8 cellular contexts compared by ENCODE assay signal in the genomic region with DNA sequence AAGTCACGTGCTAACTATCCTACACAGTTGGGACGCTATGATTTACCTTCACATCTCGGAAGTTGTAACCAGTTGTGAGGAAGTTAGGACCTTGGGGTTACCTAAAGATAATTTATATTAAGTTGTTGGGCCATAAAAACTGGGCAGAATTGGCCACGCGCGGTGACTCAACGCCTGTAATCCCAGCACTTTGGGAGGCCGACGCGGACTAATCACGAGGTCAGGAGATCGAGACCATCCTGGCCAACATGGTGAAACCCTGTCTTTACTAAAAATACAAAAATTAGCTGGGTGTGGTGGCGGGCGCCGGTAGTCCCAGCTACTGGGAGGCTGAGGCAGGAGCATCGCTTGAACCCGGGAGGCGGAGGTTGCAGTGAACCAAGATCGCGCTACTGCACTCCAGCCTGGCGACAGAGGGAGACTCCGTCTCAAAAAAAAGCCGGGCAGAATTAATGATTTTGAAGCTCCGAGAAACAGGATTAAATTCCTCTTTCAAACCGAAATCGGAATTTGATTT. TPM values are rescaled to one million over a fixed set of nuclear protein-coding genes. Genes with fewer than 3 reads are reported as not detected.
DNase-seq lines count a peak whose midpoint lies in the region; TF ChIP-seq lines count a peak whose summit lies in the region.
"Not testable (repeated sequence)": the region's sequence is repeated elsewhere in the genome, so short reads cannot be mapped to it uniquely, and the experiment has no call there.

No MANE protein-coding gene starts in this region.

- not testable (repeated sequence) for H3K36me3 Mint-ChIP-seq in Caco-2 (ENCODE audit: insufficient read depth, unreplicated experiment); activated T-cell treated with anti-CD3 and anti-CD28 coated beads, Interleukin-2, amount 50 U/mL, for 24 hours (ENCODE audit: low read depth)

- TF ChIP-seq CTCF in Caco-2 (IDR thresholded peaks at IDR 0.05; ENCODE audit: insufficient read depth in 1 of 2, low read depth in 1 of 2, low read length in 1 of 2, severe bottlenecking in 1 of 2, unreplicated experiment in 1 of 2); neutrophil (IDR thresholded peaks at IDR 0.05): not testable (repeated sequence)

- peak overlapping the region; percentile 75 for H3K4me3 Mint-ChIP-seq in Caco-2 (ENCODE audit: unreplicated experiment)
- peak overlapping the region; percentile 87 for H3K4me3 Mint-ChIP-seq in activated T-cell treated with anti-CD3 and anti-CD28 coated beads, Interleukin-2, amount 50 U/mL, for 24 hours

- H3K4me1 ChIP-seq in Caco-2, result peaks cover 11% of the 10 kb centered on the region; the same call in 1 of the 2 replicates
- peaks cover 54% of the 10 kb centered on the region for H3K4me1 ChIP-seq in HUES64 (ENCODE audit: insufficient read depth, low read length)
- peaks cover 36% of the 10 kb centered on the region for H3K4me1 ChIP-seq in iPS-18a (ENCODE audit: control insufficient read depth, low read depth, low read length)
- peaks cover 24 to 36% of the 10 kb centered on the region in 2 experiments for H3K4me1 ChIP-seq in neutrophil (ENCODE audit: control insufficient read depth in 1 of 2, insufficient read depth in 1 of 2, low read depth in 1 of 2, low read length in 1 of 2)
- not testable (repeated sequence) for H3K4me1 ChIP-seq in stomach smooth muscle (ENCODE audit: control insufficient read depth, insufficient read depth, low read length)

- not testable (repeated sequence) for H3K36me3 ChIP-seq in Caco-2 (ENCODE audit: control insufficient read depth, insufficient read depth, low read length); HUES64 (ENCODE audit: insufficient read depth, low read length); iPS-18a (ENCODE audit: control insufficient read depth, low read depth, low read length); neutrophil; stomach smooth muscle (ENCODE audit: control insufficient read depth in 2 of 2, insufficient read depth in 2 of 2, low read length in 2 of 2)

- H3K27ac ChIP-seq in HUES64 (ENCODE audit: low read depth, low read length) (peak overlapping the region; percentile 99), iPS-18a (ENCODE audit: low read length) (peak overlapping the region; percentile 86), neutrophil (peak overlapping the region; percentile 98), stomach smooth muscle (ENCODE audit: low read length) (peak overlapping the region; percentile 64)

- POLR2A ChIA-PET in Caco-2 (lab: Charles Lee), result interaction anchor here (2.1 kb wide), 1 partner anchor 12 kb away, joined by 14 read pairs; no protein-coding TSS in a partner anchor

- intact Hi-C loops in Caco-2 (cut with micrococcal nuclease; ENCODE audit: unreplicated experiment), result loop anchor here (1.0 kb wide), 1 partner anchor 30 kb away; no protein-coding TSS in a partner anchor

- 1% methylated on average over 26 of the region's 26 CpGs for WGBS in HUES64

- CTCF ChIA-PET in Caco-2 (lab: Charles Lee), result interaction anchor here (0.8 kb wide), 1 partner anchor 112 kb away, joined by 3 read pairs; no protein-coding TSS in a partner anchor

- DNase-seq in Caco-2, result peak in 1 of 2 experiments; percentile 28
- peak; percentile 47 for DNase-seq in RPMI8226
- DNase-seq in activated T-cell treated with anti-CD3 and anti-CD28 coated beads, Interleukin-2, amount 50 U/mL, for 24 hours, result peak; percentile 54
- peak; percentile 11 to 55 for DNase-seq in dermis microvascular lymphatic vessel endothelial cell (ENCODE audit: low read depth in 2 of 2)

- H3K4me3 ChIP-seq in Caco-2 (ENCODE audit: low read depth, low read length) (peak overlapping the region; percentile 67), HUES64 (ENCODE audit: low read length) (peak overlapping the region; percentile 84), iPS-18a (ENCODE audit: low read length) (peak overlapping the region; percentile 96), neutrophil (ENCODE audit: low read depth in 1 of 2, low read length in 1 of 2) (peak overlapping the region; percentile 80 to 89), stomach smooth muscle (ENCODE audit: low read length in 2 of 2) (peak overlapping the region; percentile 83 to 85)

- BruUV-seq in Caco-2 (replicated peaks; lab: Mats Ljungman, UMichigan), result not testable (repeated sequence)

- H3K4me1 Mint-ChIP-seq in Caco-2 (ENCODE audit: low read depth, unreplicated experiment), result peaks cover 17% of the 10 kb centered on the region
- H3K4me1 Mint-ChIP-seq in activated T-cell treated with anti-CD3 and anti-CD28 coated beads, Interleukin-2, amount 50 U/mL, for 24 hours (ENCODE audit: low read depth), result peaks cover 52% of the 10 kb centered on the region

- not testable (repeated sequence) for H3K27me3 Mint-ChIP-seq in Caco-2 (ENCODE audit: insufficient read depth, unreplicated experiment); activated T-cell treated with anti-CD3 and anti-CD28 coated beads, Interleukin-2, amount 50 U/mL, for 24 hours

- peak overlapping the region; percentile 86 for H3K9ac ChIP-seq in HUES64 (ENCODE audit: low read depth, low read length)
- peak overlapping the region; percentile 92 for H3K9ac ChIP-seq in iPS-18a (ENCODE audit: low read length)
- peak overlapping the region; percentile 74 to 94 for H3K9ac ChIP-seq in stomach smooth muscle (ENCODE audit: low read length in 2 of 2)

- not testable (repeated sequence) for H3K9me3 ChIP-seq in Caco-2; HUES64 (ENCODE audit: insufficient read depth, low read depth, low read length); iPS-18a (ENCODE audit: control insufficient read depth, low read depth, low read length); neutrophil; stomach smooth muscle (ENCODE audit: control insufficient read depth in 2 of 2, low read length in 2 of 2)

- H3K9me3 Mint-ChIP-seq in Caco-2 (ENCODE audit: unreplicated experiment); activated T-cell treated with anti-CD3 and anti-CD28 coated beads, Interleukin-2, amount 50 U/mL, for 24 hours: not testable (repeated sequence)

- H3K27me3 ChIP-seq in Caco-2 (replicated peaks; ENCODE audit: control insufficient read depth, insufficient read depth, low read length); HUES64 (ENCODE audit: insufficient read depth, low read length); iPS-18a (ENCODE audit: control insufficient read depth, insufficient read depth, low read length); stomach smooth muscle (ENCODE audit: control insufficient read depth in 1 of 2, insufficient read depth in 2 of 2, low read length in 2 of 2): not testable (repeated sequence)
- H3K27me3 ChIP-seq in neutrophil, result peaks cover 11% of the 10 kb centered on the region

- peak overlapping the region; percentile 76 for H3K27ac Mint-ChIP-seq in Caco-2 (ENCODE audit: unreplicated experiment)
- peak overlapping the region; percentile 93 for H3K27ac Mint-ChIP-seq in activated T-cell treated with anti-CD3 and anti-CD28 coated beads, Interleukin-2, amount 50 U/mL, for 24 hours

RNA-seq across cellular contexts. Expression of a gene that starts 1.1 kb away (rescaled TPM):
- total RNA-seq in Caco-2 (2022) (40.5 and 44.7 TPM in 2 replicates), dermis microvascular lymphatic vessel endothelial cell (151 and 207 TPM in 2 replicates)
- polyA plus RNA-seq in HUES64 (2013, experiment 1 of 2), result 126 TPM
- polyA plus RNA-seq in HUES64 (2013, experiment 2 of 2), result 136 TPM
